ENCODE assay signal across 6 cellular contexts in the genomic region with DNA sequence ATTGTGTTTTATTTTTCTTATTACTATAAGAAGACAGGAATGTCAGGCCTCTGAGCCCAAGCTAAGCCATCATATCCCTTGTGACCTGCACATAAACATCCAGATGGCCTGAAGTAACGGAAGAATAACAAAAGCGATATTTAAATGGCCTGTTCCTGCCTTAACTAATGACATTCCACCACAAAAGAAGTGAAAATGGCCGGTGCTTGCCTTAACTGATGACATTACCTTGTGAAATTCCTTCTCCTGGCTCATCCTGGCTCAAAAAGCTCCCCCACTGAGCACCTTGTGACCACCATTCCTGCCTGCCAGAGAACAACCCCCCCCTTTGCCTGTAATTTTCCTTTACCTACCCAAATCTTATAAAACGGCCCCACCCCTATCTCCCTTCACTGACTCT.
DNase-seq lines count a peak whose midpoint lies in the region; ATAC-seq and TF ChIP-seq lines count a peak whose summit lies in the region.
"Not testable (repeated sequence)": the region's sequence is repeated elsewhere in the genome, so short reads cannot be mapped to it uniquely, and the experiment has no call there.

No MANE protein-coding gene starts in this region.

- H2BK15ac ChIP-seq in mesendoderm (replicated peaks; ENCODE audit: low read depth), result not testable (repeated sequence)

- H2BK120ac ChIP-seq in mesendoderm (ENCODE audit: low read depth, low read length), result not testable (repeated sequence)

- H2BK5ac ChIP-seq in mesendoderm (ENCODE audit: low read length), result not testable (repeated sequence)

- not testable (repeated sequence) for H3K27ac Mint-ChIP-seq in GM23338, WTC11
- peak overlapping the region; percentile 65 for H3K27ac Mint-ChIP-seq in endothelial cell (ENCODE audit: unreplicated experiment)

- H3K79me2 ChIP-seq in GM23338 (replicated peaks; ENCODE audit: insufficient read depth), result peaks cover 35% of the 10 kb centered on the region
- H3K79me2 ChIP-seq in mesendoderm (ENCODE audit: control insufficient read depth, insufficient read depth, low read length), result not testable (repeated sequence)

- not testable (repeated sequence) for H3K9me2 ChIP-seq in GM23338 (ENCODE audit: insufficient read depth)

- peak overlapping the region; percentile 81 for H3K4me2 ChIP-seq in GM23338
- not testable (repeated sequence) for H3K4me2 ChIP-seq in mesendoderm (ENCODE audit: low read length)

- H2AK5ac ChIP-seq in mesendoderm (ENCODE audit: low read length), result not testable (repeated sequence)

- not testable (repeated sequence) for H3F3A ChIP-seq in GM23338 (replicated peaks; ENCODE audit: low read depth)

- peaks cover 16% of the 10 kb centered on the region for H3K36me3 Mint-ChIP-seq in GM23338 (ENCODE audit: low read depth)
- peaks cover 16% of the 10 kb centered on the region for H3K36me3 Mint-ChIP-seq in WTC11
- H3K36me3 Mint-ChIP-seq in endothelial cell (ENCODE audit: low read depth, unreplicated experiment), result not testable (repeated sequence)

- H4K5ac ChIP-seq in mesendoderm (ENCODE audit: low read length), result not testable (repeated sequence)

- H2AFZ ChIP-seq in GM23338, result not testable (repeated sequence)

- H3K9ac ChIP-seq in HUES6 (ENCODE audit: low read length) (peak overlapping the region; percentile 99), iPS-15b (ENCODE audit: low read depth, low read length) (peak overlapping the region; percentile 55)
- not testable (repeated sequence) for H3K9ac ChIP-seq in mesendoderm (ENCODE audit: low read length)

- peak overlapping the region; percentile 66; the same call in 1 of the 2 replicates for H3K4me3 ChIP-seq in GM23338
- 0 out of 2 replicates have a peak overlapping the region, but pooled peaks have one; percentile 34 for H3K4me3 ChIP-seq in HUES6 (ENCODE audit: low read depth, low read length)
- H3K4me3 ChIP-seq in iPS-15b (ENCODE audit: low read depth, low read length), result peak overlapping the region; percentile 42
- H3K4me3 ChIP-seq in mesendoderm (ENCODE audit: low read length), result not testable (repeated sequence)

- not testable (repeated sequence) for H3K4ac ChIP-seq in mesendoderm (ENCODE audit: low read depth, low read length)

- H3K27me3 ChIP-seq in GM23338 (ENCODE audit: insufficient read depth); HUES6 (ENCODE audit: control insufficient read depth, insufficient read depth, low read length); iPS-15b (ENCODE audit: control insufficient read depth, insufficient read depth, low read length); mesendoderm (ENCODE audit: insufficient read depth, low read length, poor library complexity): not testable (repeated sequence)

- not testable (repeated sequence) for H3K56ac ChIP-seq in mesendoderm (ENCODE audit: low read length)

- H3K27me3 Mint-ChIP-seq in GM23338 (ENCODE audit: insufficient read depth, low read depth, poor library complexity); WTC11 (ENCODE audit: low read depth); endothelial cell (ENCODE audit: unreplicated experiment): not testable (repeated sequence)

- not testable (repeated sequence) for H4K8ac ChIP-seq in mesendoderm (ENCODE audit: low read depth, low read length)

- not testable (repeated sequence) for H3K79me1 ChIP-seq in mesendoderm (ENCODE audit: low read length)

- H3K9me3 Mint-ChIP-seq in GM23338; WTC11; endothelial cell (ENCODE audit: unreplicated experiment): not testable (repeated sequence)

- TF ChIP-seq CTCF in GM23338 (conservative IDR thresholded peaks at IDR 0.05; ENCODE audit: low read depth in 2 of 2); WTC11 (IDR thresholded peaks at IDR 0.05); endothelial cell (IDR thresholded peaks at IDR 0.05; ENCODE audit: unreplicated experiment): not testable (repeated sequence)

- DNase-seq in GM23338 (ENCODE audit: low spot score), result peak; percentile 77
- peak; percentile 56 for DNase-seq in WTC11 (ENCODE audit: low spot score)
- DNase-seq in endothelial cell (ENCODE audit: low spot score), result not testable (repeated sequence)
- DNase-seq in mesendoderm, result peak; percentile 87

- H3K4me1 ChIP-seq in GM23338 (ENCODE audit: insufficient read depth) (peaks cover 39% of the 10 kb centered on the region), HUES6 (ENCODE audit: control insufficient read depth, insufficient read depth, low read length) (peaks cover 52% of the 10 kb centered on the region), iPS-15b (ENCODE audit: control insufficient read depth, insufficient read depth, low read length) (peaks cover 42% of the 10 kb centered on the region)
- not testable (repeated sequence) for H3K4me1 ChIP-seq in mesendoderm (ENCODE audit: control insufficient read depth, low read depth, low read length)

- CTCF ChIA-PET in WTC11 (lab: Charles Lee), result interaction anchor here (1.7 kb wide), 1 partner anchor 47 kb away, joined by 5 read pairs; no protein-coding TSS in a partner anchor

- WGBS in mesendoderm (ENCODE audit: extremely low coverage, insufficient coverage, low lambda C conversion rate), result no CpG with 5 or more reads among the region's 4 CpGs

- POLR2A ChIA-PET in WTC11 (lab: Charles Lee), result not testable (repeated sequence)

- peak; percentile 22 for ATAC-seq in GM23338
- ATAC-seq in WTC11, result peak; percentile 8

- H3K4me1 Mint-ChIP-seq in GM23338 (peaks cover 35% of the 10 kb centered on the region), WTC11 (peaks cover 56% of the 10 kb centered on the region), endothelial cell (ENCODE audit: unreplicated experiment) (peaks cover 17% of the 10 kb centered on the region)

- H3K27ac ChIP-seq in GM23338 (ENCODE audit: low read depth) (peak overlapping the region; percentile 99), HUES6 (ENCODE audit: low read depth, low read length) (peak overlapping the region; percentile 99), mesendoderm (ENCODE audit: low read depth, low read length) (peak overlapping the region; percentile 94)

- H3K4me3 Mint-ChIP-seq in GM23338; WTC11; endothelial cell (ENCODE audit: unreplicated experiment): not testable (repeated sequence)

- H3K9me3 ChIP-seq in HUES6 (ENCODE audit: control insufficient read depth, insufficient read depth, low read depth, low read length); iPS-15b (ENCODE audit: control insufficient read depth, insufficient read depth, low read length): not testable (repeated sequence)

- H3K23ac ChIP-seq in mesendoderm (ENCODE audit: low read length), result not testable (repeated sequence)

- H3K18ac ChIP-seq in mesendoderm (ENCODE audit: low read length), result not testable (repeated sequence)

- H4K20me1 ChIP-seq in GM23338 (replicated peaks; ENCODE audit: insufficient read depth), result not testable (repeated sequence)

- not testable (repeated sequence) for H3K36me3 ChIP-seq in GM23338 (ENCODE audit: insufficient read depth); iPS-15b (ENCODE audit: control insufficient read depth, insufficient read depth, low read length); mesendoderm (ENCODE audit: control insufficient read depth, insufficient read depth, low read length)
- peaks cover 23% of the 10 kb centered on the region; the same call in 1 of the 2 replicates for H3K36me3 ChIP-seq in HUES6 (ENCODE audit: control insufficient read depth, insufficient read depth, low read length)

TF ChIP-seq in GM23338, 12 proteins besides CTCF, POLR2A, EP300 and RAD21:
- TF ChIP-seq, protein P1, sequence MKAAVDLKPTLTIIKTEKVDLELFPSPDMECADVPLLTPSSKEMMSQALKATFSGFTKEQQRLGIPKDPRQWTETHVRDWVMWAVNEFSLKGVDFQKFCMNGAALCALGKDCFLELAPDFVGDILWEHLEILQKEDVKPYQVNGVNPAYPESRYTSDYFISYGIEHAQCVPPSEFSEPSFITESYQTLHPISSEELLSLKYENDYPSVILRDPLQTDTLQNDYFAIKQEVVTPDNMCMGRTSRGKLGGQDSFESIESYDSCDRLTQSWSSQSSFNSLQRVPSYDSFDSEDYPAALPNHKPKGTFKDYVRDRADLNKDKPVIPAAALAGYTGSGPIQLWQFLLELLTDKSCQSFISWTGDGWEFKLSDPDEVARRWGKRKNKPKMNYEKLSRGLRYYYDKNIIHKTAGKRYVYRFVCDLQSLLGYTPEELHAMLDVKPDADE (IDR thresholded peaks at IDR 0.05), result 0 out of 2 replicates have a peak, but pooled peaks have one; percentile 19
- TF ChIP-seq CREB1 (CRISPR knock-in tag; IDR thresholded peaks at IDR 0.05; ENCODE audit: low read depth), result 0 out of 2 replicates have a peak, but pooled peaks have one; percentile 11
- peak; percentile 98 for TF ChIP-seq NANOG (IDR thresholded peaks at IDR 0.05; ENCODE audit: borderline replicate concordance)
- peak; percentile 29; the same call in 1 of the 2 replicates for TF ChIP-seq POLR2AphosphoS5 (IDR thresholded peaks at IDR 0.05; ENCODE audit: low read depth)
